8 cellular contexts compared by ENCODE assay signal in genomic region chr1:45583666-45584350, GRCh38. TPM values are rescaled to one million over a fixed set of nuclear protein-coding genes. Genes with fewer than 3 reads are reported as not detected.
DNase-seq lines count a peak whose midpoint lies in the region; ATAC-seq and TF ChIP-seq lines count a peak whose summit lies in the region.

A gene with protein sequence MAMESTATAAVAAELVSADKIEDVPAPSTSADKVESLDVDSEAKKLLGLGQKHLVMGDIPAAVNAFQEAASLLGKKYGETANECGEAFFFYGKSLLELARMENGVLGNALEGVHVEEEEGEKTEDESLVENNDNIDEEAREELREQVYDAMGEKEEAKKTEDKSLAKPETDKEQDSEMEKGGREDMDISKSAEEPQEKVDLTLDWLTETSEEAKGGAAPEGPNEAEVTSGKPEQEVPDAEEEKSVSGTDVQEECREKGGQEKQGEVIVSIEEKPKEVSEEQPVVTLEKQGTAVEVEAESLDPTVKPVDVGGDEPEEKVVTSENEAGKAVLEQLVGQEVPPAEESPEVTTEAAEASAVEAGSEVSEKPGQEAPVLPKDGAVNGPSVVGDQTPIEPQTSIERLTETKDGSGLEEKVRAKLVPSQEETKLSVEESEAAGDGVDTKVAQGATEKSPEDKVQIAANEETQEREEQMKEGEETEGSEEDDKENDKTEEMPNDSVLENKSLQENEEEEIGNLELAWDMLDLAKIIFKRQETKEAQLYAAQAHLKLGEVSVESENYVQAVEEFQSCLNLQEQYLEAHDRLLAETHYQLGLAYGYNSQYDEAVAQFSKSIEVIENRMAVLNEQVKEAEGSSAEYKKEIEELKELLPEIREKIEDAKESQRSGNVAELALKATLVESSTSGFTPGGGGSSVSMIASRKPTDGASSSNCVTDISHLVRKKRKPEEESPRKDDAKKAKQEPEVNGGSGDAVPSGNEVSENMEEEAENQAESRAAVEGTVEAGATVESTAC (plus strand): TSS chr1:45584041. CDS start chr1:45584147, 106 bp downstream.

- ATAC-seq in GM21526 (IDR thresholded peaks at IDR 0.05; ENCODE audit: low FRiP score, unreplicated experiment) (peak; percentile 48), mucosa of descending colon (peak; percentile 84)

- peak within 1 kb of the TSS; percentile 88 for H3K9ac ChIP-seq in OCI-LY1 (ENCODE audit: low read length)

- H3K27ac ChIP-seq in OCI-LY1 (ENCODE audit: low read depth, low read length, poor library complexity, severe bottlenecking): peak within 1 kb of the TSS; percentile 86

- no peaks in the 10 kb centered on the region for H3K9me3 ChIP-seq in OCI-LY1 (ENCODE audit: low read length)
- H3K9me3 ChIP-seq in mucosa of descending colon: no peaks in the 10 kb centered on the region

- 0 out of 2 replicates have a peak within 1 kb of the TSS, but pooled peaks have one; percentile 13 for H2AFZ ChIP-seq in OCI-LY1 (ENCODE audit: low read length)

- H3K4me2 ChIP-seq in OCI-LY1 (ENCODE audit: low read length): peak within 1 kb of the TSS; percentile 90

- no peaks in the 10 kb centered on the region for H3K9me2 ChIP-seq in OCI-LY1 (ENCODE audit: low read depth, low read length)

- H3F3A ChIP-seq in OCI-LY1 (ENCODE audit: insufficient read depth, low read length): no peaks in the 10 kb centered on the region

- peaks cover 42% of the 10 kb centered on the region for H3K79me2 ChIP-seq in OCI-LY1 (ENCODE audit: insufficient read depth, low read length)

- peaks cover 26% of the 10 kb centered on the region for H3K36me3 ChIP-seq in OCI-LY1 (ENCODE audit: insufficient read depth, low read length)
- H3K36me3 ChIP-seq in mucosa of descending colon (ENCODE audit: low read depth): no peaks in the 10 kb centered on the region

- 0 out of 2 replicates have a peak, but pooled peaks cover 2% of the 10 kb centered on the region for H4K20me1 ChIP-seq in OCI-LY1 (ENCODE audit: insufficient read depth, low read length)

- H3K4me3 ChIP-seq in OCI-LY1 (ENCODE audit: low read depth, low read length, poor library complexity, severe bottlenecking) (peak within 1 kb of the TSS; percentile 87), mucosa of descending colon (peak within 1 kb of the TSS; percentile 83)

- TF ChIP-seq CTCF in OCI-LY1 (IDR thresholded peaks at IDR 0.05; ENCODE audit: low read length) (peak; percentile 37; the same call in 1 of the 2 replicates), mucosa of descending colon (IDR thresholded peaks at IDR 0.05) (no peak)

- intact Hi-C loops in mucosa of descending colon (cut with DNase I, micrococcal nuclease): no loop called here

- H3K27me3 ChIP-seq in OCI-LY1 (ENCODE audit: insufficient read depth, low read length): no peaks in the 10 kb centered on the region

- H3K4me1 ChIP-seq in OCI-LY1 (ENCODE audit: insufficient read depth, low read length, severe bottlenecking) (peaks cover 40% of the 10 kb centered on the region), mucosa of descending colon (ENCODE audit: low read depth) (peaks cover 19% of the 10 kb centered on the region)

- DNase-seq in DMS153 (lab: John Stamatoyannopoulos, UW) (peak; percentile 68), HuH-7.5 (ENCODE audit: low spot score) (peak; percentile 75), activated T-cell treated with anti-CD3 and anti-CD28 coated beads for 1 hour (ENCODE audit: low read depth) (peak; percentile 95), epidermal melanocyte (ENCODE audit: insufficient read length, low spot score) (peak; percentile 66), mucosa of descending colon (peak; percentile 93 to 95 (median 94))
- DNase-seq in stimulated activated CD8-positive, alpha-beta memory T cell treated with anti-CD3 and anti-CD28 coated beads, Interleukin-4, amount 100 ng/mL, for 1 hour (ENCODE audit: low read depth in 2 of 2, low spot score in 1 of 2): peak; percentile 88 to 89

RNA-seq across cellular contexts. Expression of the gene that starts here (rescaled TPM):
- 10 to 100 TPM; 51.5 to 69.1 (median 60.1) TPM for total RNA-seq in mucosa of descending colon

Comparison
In these comparisons a context has a peak if more than half of its experiments do, and no peak if none do; other contexts are left out.
1. Peak in every context shown above with its lines: DNase-seq, ATAC-seq, H3K4me3 ChIP-seq and H3K27ac ChIP-seq.